1 cellular context compared by ENCODE assay signal in genomic region chr15:74725241-74725774, GRCh38.
TF ChIP-seq lines count a peak whose summit lies in the region.

A gene with protein sequence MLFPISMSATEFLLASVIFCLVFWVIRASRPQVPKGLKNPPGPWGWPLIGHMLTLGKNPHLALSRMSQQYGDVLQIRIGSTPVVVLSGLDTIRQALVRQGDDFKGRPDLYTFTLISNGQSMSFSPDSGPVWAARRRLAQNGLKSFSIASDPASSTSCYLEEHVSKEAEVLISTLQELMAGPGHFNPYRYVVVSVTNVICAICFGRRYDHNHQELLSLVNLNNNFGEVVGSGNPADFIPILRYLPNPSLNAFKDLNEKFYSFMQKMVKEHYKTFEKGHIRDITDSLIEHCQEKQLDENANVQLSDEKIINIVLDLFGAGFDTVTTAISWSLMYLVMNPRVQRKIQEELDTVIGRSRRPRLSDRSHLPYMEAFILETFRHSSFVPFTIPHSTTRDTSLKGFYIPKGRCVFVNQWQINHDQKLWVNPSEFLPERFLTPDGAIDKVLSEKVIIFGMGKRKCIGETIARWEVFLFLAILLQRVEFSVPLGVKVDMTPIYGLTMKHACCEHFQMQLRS (minus strand): TSS chr15:74725528. CDS start chr15:74723097, 2,431 bp downstream.

TF ChIP-seq in IMR-90, 13 proteins besides CTCF, POLR2A, EP300 and RAD21 (continued from another document):
- TF ChIP-seq USF2 (IDR thresholded peaks at IDR 0.05; ENCODE audit: low read depth, low read length) (no peak), MAFK (IDR thresholded peaks at IDR 0.05; ENCODE audit: low read depth, low read length) (no peak), BHLHE40 (IDR thresholded peaks at IDR 0.05; ENCODE audit: low read depth, low read length) (no peak), NFE2L2 (IDR thresholded peaks at IDR 0.05; ENCODE audit: low read depth, low read length) (no peak)
